ENCODE assay signal across 21 cellular contexts in genomic region chr2:142853912-142854311, GRCh38. TPM values are rescaled to one million over a fixed set of nuclear protein-coding genes. Genes with fewer than 3 reads are reported as not detected.
DNase-seq lines count a peak whose midpoint lies in the region; ATAC-seq and TF ChIP-seq lines count a peak whose summit lies in the region.
"Had no signal": no experiment of that assay in that cellular context is flagged by ENCODE, and none has a peak within 500 bp of the region (broad histone marks: within the 10 kb centered on the region; RNA-seq: fewer than 3 reads in every experiment).

No MANE protein-coding gene starts in this region.

- no peak overlapping the region for H3K27ac Mint-ChIP-seq in glutamatergic neuron (ENCODE audit: unreplicated experiment)
- H3K27ac Mint-ChIP-seq: CD4-positive, CD25-positive, alpha-beta regulatory T cell; H9 had no signal

- H3K4me1 Mint-ChIP-seq in glutamatergic neuron (ENCODE audit: low read depth, unreplicated experiment), result peaks cover 28% of the 10 kb centered on the region
- H3K4me1 Mint-ChIP-seq: CD4-positive, CD25-positive, alpha-beta regulatory T cell had no signal

- peak; percentile 18 for DNase-seq in NCI-H748 (lab: John Stamatoyannopoulos, UW; ENCODE audit: unreplicated experiment)
- DNase-seq in NCI-H748 treated with DMSO at 0.1 percent for 48 hours (lab: John Stamatoyannopoulos, UW), result no peak
- peak; percentile 24 for DNase-seq in OCI-M1 (lab: John Stamatoyannopoulos, UW)
- DNase-seq in glutamatergic neuron, result peak; percentile 26
- no peak for DNase-seq in activated effector memory CD4-positive, alpha-beta T cell treated with anti-CD3 and anti-CD28 coated beads, Interleukin-2, amount 50 U/mL, for 16 hours
- DNase-seq in NCI-H2171 (lab: John Stamatoyannopoulos, UW), result no peak
- DNase-seq: CD4-positive, CD25-positive, alpha-beta regulatory T cell; DMS53; GDM1; GM23248; H9; KG1; MM.1S; NCI-H1694 treated with DMSO at 0.1 percent for 48 hours; NCI-H2081; NCI-H446; NCI-H524 treated with DMSO at 0.1 percent for 48 hours; SHP77 treated with DMSO at 0.1 percent for 48 hours had no signal

- H3K9me3 Mint-ChIP-seq in glutamatergic neuron (ENCODE audit: unreplicated experiment), result no peaks in the 10 kb centered on the region
- H3K9me3 Mint-ChIP-seq: H9 had no signal

- peaks cover 3% of the 10 kb centered on the region for H3K27me3 Mint-ChIP-seq in glutamatergic neuron (ENCODE audit: unreplicated experiment)
- H3K27me3 Mint-ChIP-seq: CD4-positive, CD25-positive, alpha-beta regulatory T cell had no signal

- no peak for TF ChIP-seq CTCF in glutamatergic neuron (IDR thresholded peaks at IDR 0.05; ENCODE audit: partially characterized antibody, unreplicated experiment)

- ATAC-seq in HG03354 (IDR thresholded peaks at IDR 0.05; ENCODE audit: poor library complexity, severe bottlenecking, unreplicated experiment), result no peak
- ATAC-seq: Panc1 had no signal

- H3K36me3 Mint-ChIP-seq in glutamatergic neuron (ENCODE audit: unreplicated experiment), result no peaks in the 10 kb centered on the region
- H3K36me3 Mint-ChIP-seq: CD4-positive, CD25-positive, alpha-beta regulatory T cell had no signal

- H3K4me3 Mint-ChIP-seq in glutamatergic neuron (ENCODE audit: unreplicated experiment), result no peak overlapping the region
- H3K4me3 Mint-ChIP-seq: CD4-positive, CD25-positive, alpha-beta regulatory T cell; H9 had no signal

RNA-seq across cellular contexts. Expression of gene KYNU, which starts 23.6 kb away (rescaled TPM):
- total RNA-seq in glutamatergic neuron (ENCODE audit: unreplicated experiment), result not detected
- total RNA-seq: CD4-positive, CD25-positive, alpha-beta regulatory T cell; GM23248; T-helper 1 cell treated with Interleukin-12 subunit alpha and Interleukin-12 subunit beta and Interleukin-4 antibody, amounts not matched to agents 30 ng/mL and 1 ng/mL, for 36 hours had no signal

Comparison
In these comparisons a context has a peak if more than half of its experiments do, and no peak if none do; other contexts are left out.
1. DNase-seq: peak in NCI-H748 (single experiment), OCI-M1 (single experiment) and glutamatergic neuron (single experiment); none in NCI-H748 treated with DMSO at 0.1 percent for 48 hours (single experiment), activated effector memory CD4-positive, alpha-beta T cell treated with anti-CD3 and anti-CD28 coated beads, Interleukin-2, amount 50 U/mL, for 16 hours (single experiment) and NCI-H2171 (single experiment).